Comparison of ENCODE assay signal across 1 cellular context in the genomic region with DNA sequence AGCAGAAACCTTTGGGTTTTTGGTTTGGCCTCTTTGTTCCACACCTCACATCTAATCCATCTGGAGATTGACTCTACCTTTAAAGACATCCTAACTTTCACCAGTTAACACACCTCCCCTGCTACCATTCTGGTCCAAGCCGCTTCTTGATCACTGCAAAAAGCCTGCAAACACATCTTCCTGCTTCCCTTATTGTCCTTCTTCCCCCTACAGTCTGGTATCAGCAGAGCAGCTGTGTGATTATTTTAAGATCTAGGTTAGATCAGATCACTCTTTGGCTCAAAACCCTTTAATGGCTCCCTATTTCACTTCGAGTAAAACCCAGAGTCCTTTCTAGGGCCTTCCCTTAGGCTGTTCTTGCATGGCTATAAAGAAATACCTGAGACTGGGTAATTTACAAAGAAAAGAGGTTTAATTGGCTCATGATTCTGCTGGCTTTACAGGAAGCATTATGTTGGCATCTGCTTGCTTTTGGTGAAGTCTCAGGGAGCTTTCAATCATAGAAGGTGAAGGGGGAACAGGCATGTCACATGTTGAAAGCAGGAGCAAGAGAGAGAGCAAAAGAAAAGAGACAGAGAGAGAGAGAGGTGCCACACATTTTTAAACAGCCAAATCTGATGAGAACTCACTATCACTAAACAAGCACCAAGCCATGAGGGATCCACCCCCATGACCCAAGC.
TF ChIP-seq lines count a peak whose summit lies in the region.

No MANE protein-coding gene starts in this region.

TF ChIP-seq in GM23338, 12 proteins besides CTCF, POLR2A, EP300 and RAD21 (continued from another document):
- TF ChIP-seq ZNF462 (CRISPR knock-in tag; IDR thresholded peaks at IDR 0.05) (no peak), ZNF331 (CRISPR knock-in tag; IDR thresholded peaks at IDR 0.05; ENCODE audit: low read depth) (no peak), EZH2phosphoT487 (IDR thresholded peaks at IDR 0.05; ENCODE audit: unreplicated experiment) (no peak), CREB1 (CRISPR knock-in tag; IDR thresholded peaks at IDR 0.05; ENCODE audit: low read depth) (no peak), POLR2AphosphoS5 (IDR thresholded peaks at IDR 0.05; ENCODE audit: low read depth) (no peak), JUNB (IDR thresholded peaks at IDR 0.05; ENCODE audit: unreplicated experiment) (no peak), STAT1 (IDR thresholded peaks at IDR 0.05; ENCODE audit: unreplicated experiment) (no peak), ETS1 (IDR thresholded peaks at IDR 0.05) (no peak), NANOG (IDR thresholded peaks at IDR 0.05; ENCODE audit: borderline replicate concordance) (no peak), EZH2 (IDR thresholded peaks at IDR 0.05; ENCODE audit: low read depth, unreplicated experiment) (no peak)
- TF ChIP-seq, protein P1, sequence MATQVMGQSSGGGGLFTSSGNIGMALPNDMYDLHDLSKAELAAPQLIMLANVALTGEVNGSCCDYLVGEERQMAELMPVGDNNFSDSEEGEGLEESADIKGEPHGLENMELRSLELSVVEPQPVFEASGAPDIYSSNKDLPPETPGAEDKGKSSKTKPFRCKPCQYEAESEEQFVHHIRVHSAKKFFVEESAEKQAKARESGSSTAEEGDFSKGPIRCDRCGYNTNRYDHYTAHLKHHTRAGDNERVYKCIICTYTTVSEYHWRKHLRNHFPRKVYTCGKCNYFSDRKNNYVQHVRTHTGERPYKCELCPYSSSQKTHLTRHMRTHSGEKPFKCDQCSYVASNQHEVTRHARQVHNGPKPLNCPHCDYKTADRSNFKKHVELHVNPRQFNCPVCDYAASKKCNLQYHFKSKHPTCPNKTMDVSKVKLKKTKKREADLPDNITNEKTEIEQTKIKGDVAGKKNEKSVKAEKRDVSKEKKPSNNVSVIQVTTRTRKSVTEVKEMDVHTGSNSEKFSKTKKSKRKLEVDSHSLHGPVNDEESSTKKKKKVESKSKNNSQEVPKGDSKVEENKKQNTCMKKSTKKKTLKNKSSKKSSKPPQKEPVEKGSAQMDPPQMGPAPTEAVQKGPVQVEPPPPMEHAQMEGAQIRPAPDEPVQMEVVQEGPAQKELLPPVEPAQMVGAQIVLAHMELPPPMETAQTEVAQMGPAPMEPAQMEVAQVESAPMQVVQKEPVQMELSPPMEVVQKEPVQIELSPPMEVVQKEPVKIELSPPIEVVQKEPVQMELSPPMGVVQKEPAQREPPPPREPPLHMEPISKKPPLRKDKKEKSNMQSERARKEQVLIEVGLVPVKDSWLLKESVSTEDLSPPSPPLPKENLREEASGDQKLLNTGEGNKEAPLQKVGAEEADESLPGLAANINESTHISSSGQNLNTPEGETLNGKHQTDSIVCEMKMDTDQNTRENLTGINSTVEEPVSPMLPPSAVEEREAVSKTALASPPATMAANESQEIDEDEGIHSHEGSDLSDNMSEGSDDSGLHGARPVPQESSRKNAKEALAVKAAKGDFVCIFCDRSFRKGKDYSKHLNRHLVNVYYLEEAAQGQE (IDR thresholded peaks at IDR 0.05; ENCODE audit: unreplicated experiment): no peak
TF ChIP-seq in GM23338: peak in this region for 0.
